In genomic region chr10:111179514-111179913, GRCh38 we compare ENCODE assay signal across 33 cellular contexts.
DNase-seq lines count a peak whose midpoint lies in the region; ATAC-seq, FAIRE-seq and TF ChIP-seq lines count a peak whose summit lies in the region.
"Had no signal": no experiment of that assay in that cellular context is flagged by ENCODE, and none has a peak within 500 bp of the region (broad histone marks: within the 10 kb centered on the region; RNA-seq: fewer than 3 reads in every experiment).

No MANE protein-coding gene starts in this region.

- H2AFZ ChIP-seq in SK-N-SH (ENCODE audit: low read depth) (no peak overlapping the region), K562 (ENCODE audit: low read depth, low read length) (no peak overlapping the region)

- POLR2A ChIA-PET in SK-N-SH (lab: Yijun Ruan, JAX) (no interaction called here), K562 (lab: Yijun Ruan, JAX) (no interaction called here), Caco-2 (lab: Charles Lee) (no interaction called here)

- H3K27ac ChIP-seq in SK-N-SH (ENCODE audit: low read depth in 2 of 2, low read length in 1 of 2), result no peak overlapping the region
- no peak overlapping the region for H3K27ac ChIP-seq in K562 (ENCODE audit: extremely low read depth, low read depth, low read length)
- H3K27ac ChIP-seq: 22Rv1; A549; BLaER1; BLaER1 treated with 17β-estradiol and CSF1 and Interleukin-3, amounts not matched to agents 10 nM and 100 nM; C4-2B had no signal

- no peaks in the 10 kb centered on the region for H3K36me3 ChIP-seq in SK-N-SH (replicated peaks in 1 of 2; ENCODE audit: control insufficient read depth in 1 of 2, insufficient read depth in 2 of 2, low read length in 1 of 2)
- H3K36me3 ChIP-seq in K562 (ENCODE audit: control insufficient read depth, insufficient read depth, low read length), result no peaks in the 10 kb centered on the region
- H3K36me3 ChIP-seq in Caco-2 (ENCODE audit: control insufficient read depth, insufficient read depth, low read length), result no peaks in the 10 kb centered on the region
- H3K36me3 ChIP-seq: BE2C; BLaER1; BLaER1 treated with 17β-estradiol and CSF1 and Interleukin-3, amounts not matched to agents 10 nM and 100 nM had no signal

- H3K27me3 Mint-ChIP-seq in Caco-2 (ENCODE audit: insufficient read depth, unreplicated experiment), result no peaks in the 10 kb centered on the region

- no TSS peak for BruUV-seq in K562 (replicated peaks; lab: Mats Ljungman, UMichigan)
- BruUV-seq in Caco-2 (replicated peaks; lab: Mats Ljungman, UMichigan), result no TSS peak

- H4K20me1 ChIP-seq in SK-N-SH (ENCODE audit: insufficient read depth) (no peaks in the 10 kb centered on the region), K562 (replicated peaks; ENCODE audit: control insufficient read depth, insufficient read depth, low read length) (no peaks in the 10 kb centered on the region)
- H4K20me1 ChIP-seq: BLaER1; BLaER1 treated with 17β-estradiol and CSF1 and Interleukin-3, amounts not matched to agents 10 nM and 100 nM had no signal

- WGBS in SK-N-SH (ENCODE audit: low lambda C conversion rate), result 4% methylated on average over 2 of the region's 2 CpGs
- 0% methylated on average over 2 of the region's 2 CpGs for WGBS in K562 (ENCODE audit: insufficient coverage, low coverage, missing lambda C conversion rate)

- no peak overlapping the region for H3K9ac ChIP-seq in SK-N-SH
- H3K9ac ChIP-seq in K562 (ENCODE audit: insufficient read depth in 1 of 2, low read depth in 2 of 2, low read length in 2 of 2), result no peak overlapping the region
- H3K9ac ChIP-seq: BLaER1; BLaER1 treated with 17β-estradiol and CSF1 and Interleukin-3, amounts not matched to agents 10 nM and 100 nM had no signal

- no peaks in the 10 kb centered on the region for H3K9me3 Mint-ChIP-seq in Caco-2 (ENCODE audit: unreplicated experiment)
- H3K9me3 Mint-ChIP-seq: CD4-positive, alpha-beta T cell; CD8-positive, alpha-beta T cell had no signal

- H3F3A ChIP-seq in SK-N-SH (replicated peaks; ENCODE audit: insufficient read depth), result no peaks in the 10 kb centered on the region

- H3K9me3 ChIP-seq in SK-N-SH (no peaks in the 10 kb centered on the region), K562 (replicated peaks; ENCODE audit: control insufficient read depth, insufficient read depth, low read depth, low read length) (no peaks in the 10 kb centered on the region), Caco-2 (no peaks in the 10 kb centered on the region)
- H3K9me3 ChIP-seq: A549, BE2C, BLaER1 had no signal

- no peak for ATAC-seq in SK-N-SH treated with all-trans-retinoic acid at 6 μM for 48 hours
- ATAC-seq in K562, result no peak
- ATAC-seq in GM18909 (IDR thresholded peaks at IDR 0.05; ENCODE audit: poor library complexity, unreplicated experiment), result no peak
- ATAC-seq: A549; CD8-positive, alpha-beta T cell had no signal

- no peak for FAIRE-seq in K562 (lab: Jason Lieb, UNC)
- FAIRE-seq: A549, D721Med had no signal

- H3K27me3 ChIP-seq in SK-N-SH (ENCODE audit: insufficient read depth), result no peaks in the 10 kb centered on the region
- no peaks in the 10 kb centered on the region for H3K27me3 ChIP-seq in K562 (ENCODE audit: control insufficient read depth in 2 of 2, insufficient read depth in 2 of 2, low read length in 2 of 2)
- no peaks in the 10 kb centered on the region for H3K27me3 ChIP-seq in Caco-2 (replicated peaks; ENCODE audit: control insufficient read depth, insufficient read depth, low read length)
- H3K27me3 ChIP-seq: BE2C; BLaER1; BLaER1 treated with 17β-estradiol and CSF1 and Interleukin-3, amounts not matched to agents 10 nM and 100 nM had no signal

- H3K27ac Mint-ChIP-seq in Caco-2 (ENCODE audit: unreplicated experiment), result no peak overlapping the region
- H3K27ac Mint-ChIP-seq: B cell; CD14-positive monocyte; CD4-positive, alpha-beta T cell; CD4-positive, CD25-positive, alpha-beta regulatory T cell; CD8-positive, alpha-beta memory T cell; CD8-positive, alpha-beta T cell had no signal

- no peaks in the 10 kb centered on the region for H3K4me1 Mint-ChIP-seq in Caco-2 (ENCODE audit: low read depth, unreplicated experiment)
- H3K4me1 Mint-ChIP-seq: B cell, CD14-positive monocyte had no signal

- H3K4me3 Mint-ChIP-seq in Caco-2 (ENCODE audit: unreplicated experiment), result no peak overlapping the region
- H3K4me3 Mint-ChIP-seq: B cell; CD14-positive monocyte; CD4-positive, alpha-beta T cell; CD8-positive, alpha-beta memory T cell; CD8-positive, alpha-beta T cell had no signal

- H3K4me2 ChIP-seq in SK-N-SH (no peak overlapping the region), K562 (ENCODE audit: insufficient read depth, low read length) (no peak overlapping the region)
- H3K4me2 ChIP-seq: A549; BLaER1; BLaER1 treated with 17β-estradiol and CSF1 and Interleukin-3, amounts not matched to agents 10 nM and 100 nM had no signal

- H3K4me1 ChIP-seq in SK-N-SH (ENCODE audit: control insufficient read depth in 1 of 2, insufficient read depth in 2 of 2, low read depth in 1 of 2, low read length in 1 of 2) (peaks cover 0 to 14% of the 10 kb centered on the region in 2 experiments; a peak in 2 of 4 replicates), K562 (replicated peaks in 1 of 2; ENCODE audit: control insufficient read depth in 2 of 2, insufficient read depth in 2 of 2, low read length in 2 of 2) (peaks cover 2 to 6% of the 10 kb centered on the region in 2 experiments; a peak in 3 of 5 replicates), Caco-2 (no peaks in the 10 kb centered on the region)
- H3K4me1 ChIP-seq: A549; BLaER1; BLaER1 treated with 17β-estradiol and CSF1 and Interleukin-3, amounts not matched to agents 10 nM and 100 nM had no signal

- no peaks in the 10 kb centered on the region for H3K36me3 Mint-ChIP-seq in Caco-2 (ENCODE audit: insufficient read depth, unreplicated experiment)
- H3K36me3 Mint-ChIP-seq: CD14-positive monocyte; CD4-positive, alpha-beta memory T cell; CD4-positive, CD25-positive, alpha-beta regulatory T cell; CD8-positive, alpha-beta T cell had no signal

- TF ChIP-seq CTCF in SK-N-SH (IDR thresholded peaks at IDR 0.05) (no peak), K562 (IDR thresholded peaks at IDR 0.05 in 2 of 3, conservative IDR thresholded peaks at IDR 0.05 in 1 of 3; ENCODE audit: insufficient read depth in 2 of 3, low read depth in 1 of 3, low read length in 3 of 3) (no peak), Caco-2 (IDR thresholded peaks at IDR 0.05; ENCODE audit: insufficient read depth in 1 of 2, low read depth in 1 of 2, low read length in 1 of 2, severe bottlenecking in 1 of 2, unreplicated experiment in 1 of 2) (no peak)

- H3K9me2 ChIP-seq in SK-N-SH, result no peaks in the 10 kb centered on the region

- in situ Hi-C loops in K562 (cut with MboI), result no loop called here

- DNase-seq in SK-N-SH (peak; percentile 12), K562 (ENCODE audit: extremely low read depth in 1 of 4, low spot score in 3 of 4) (no peak), Caco-2 (no peak), pons (ENCODE audit: low spot score) (no peak)
- DNase-seq: 8988T; ACHN; AML-193; BE2C; C1 segment of cervical spinal cord; Calu3; CD4-positive, alpha-beta memory T cell; CD4-positive, alpha-beta T cell; CD4-positive, CD25-positive, alpha-beta regulatory T cell; CD8-positive, alpha-beta memory T cell; CD8-positive, alpha-beta T cell; COR-L47; DMS 273 treated with DMSO at 0.1 percent for 48 hours; DMS153; DMS53; DMS79; DMS79 treated with DMSO at 0.1 percent for 48 hours; DND-41; EL had no signal

- H3K4me3 ChIP-seq in SK-N-SH (ENCODE audit: low read depth in 2 of 2, low read length in 1 of 2), result no peak overlapping the region
- H3K4me3 ChIP-seq in K562, result no peak overlapping the region
- H3K4me3 ChIP-seq in Caco-2 (ENCODE audit: low read depth, low read length), result no peak overlapping the region
- H3K4me3 ChIP-seq: A549; BLaER1; BLaER1 treated with 17β-estradiol and CSF1 and Interleukin-3, amounts not matched to agents 10 nM and 100 nM had no signal

- TF ChIP-seq POLR2A in K562 (conservative IDR thresholded peaks at IDR 0.05), result no peak

- CTCF ChIA-PET in SK-N-SH (lab: Yijun Ruan, JAX) (interaction anchor here (1.7 kb wide), 1 partner anchor 13 kb away, joined by 5 read pairs; no protein-coding TSS in a partner anchor), K562 (lab: Yijun Ruan, JAX; ENCODE audit: low intra/inter-chr PET ratio) (interaction anchor here (0.7 kb wide), 1 partner anchor 784 kb away, joined by 3 read pairs; no protein-coding TSS in a partner anchor), Caco-2 (lab: Charles Lee) (no interaction called here)

- TF ChIP-seq EP300 in SK-N-SH (IDR thresholded peaks at IDR 0.05; ENCODE audit: borderline replicate concordance in 1 of 2, low read depth in 1 of 2, low read length in 1 of 2), result peak in 1 of 2 experiments; percentile 72; a peak in 1 of 4 replicates
- TF ChIP-seq EP300 in K562 (IDR thresholded peaks at IDR 0.05; ENCODE audit: low read length), result no peak

- H3K9me1 ChIP-seq in K562 (ENCODE audit: control insufficient read depth, insufficient read depth, low read length), result no peaks in the 10 kb centered on the region

- TF ChIP-seq RAD21 in SK-N-SH (IDR thresholded peaks at IDR 0.05; ENCODE audit: low read length) (no peak), K562 (CRISPR knock-in tag; conservative IDR thresholded peaks at IDR 0.05 in 1 of 2, IDR thresholded peaks at IDR 0.05 in 1 of 2) (no peak)

- intact Hi-C loops in K562 (cut with micrococcal nuclease), result no loop called here
- intact Hi-C loops in Caco-2 (cut with micrococcal nuclease; ENCODE audit: unreplicated experiment), result no loop called here

- no peaks in the 10 kb centered on the region for H3K79me2 ChIP-seq in SK-N-SH (ENCODE audit: insufficient read depth)
- H3K79me2 ChIP-seq in K562 (ENCODE audit: control insufficient read depth, insufficient read depth, low read length), result no peaks in the 10 kb centered on the region

TF ChIP-seq in SK-N-SH treated with all-trans-retinoic acid at 6 μM for 48 hours, 23 proteins besides CTCF, POLR2A, EP300 and RAD21:
- TF ChIP-seq ZNF565 (CRISPR knock-in tag; conservative IDR thresholded peaks at IDR 0.05; ENCODE audit: low read depth) (no peak), TCF4 (CRISPR knock-in tag; IDR thresholded peaks at IDR 0.05; ENCODE audit: borderline replicate concordance) (0 out of 2 replicates have a peak, but pooled peaks have one; percentile 21)
TF ChIP-seq in SK-N-SH treated with all-trans-retinoic acid at 6 μM for 48 hours: peak in this region for 1.

TF ChIP-seq in K562, 482 proteins besides CTCF, POLR2A, EP300 and RAD21:
- TF ChIP-seq KLF16 (IDR thresholded peaks at IDR 0.05), result no peak
- TF ChIP-seq ZNF655 (CRISPR knock-in tag; IDR thresholded peaks at IDR 0.05), result no peak
- no peak for TF ChIP-seq ELF1 (tag; IDR thresholded peaks at IDR 0.05)
- peak; percentile 6 for TF ChIP-seq RBM25 (IDR thresholded peaks at IDR 0.05; ENCODE audit: low read depth, low read length, severe bottlenecking)

Comparison
In these comparisons a context has a peak if more than half of its experiments do, and no peak if none do; other contexts are left out.
1. Of the 27 proteins assayed by ChIP-seq in both K562 and SK-N-SH: peak only in K562: none; only in SK-N-SH: GATA2 and RCOR1; in both: none; in neither: 24; mixed calls (peak in some experiments, not most) for 1.